In genomic region chr6:106628658-106629102, GRCh38 we compare ENCODE assay signal across 8 cellular contexts. TPM values are rescaled to one million over a fixed set of nuclear protein-coding genes. Genes with fewer than 3 reads are reported as not detected.
DNase-seq lines count a peak whose midpoint lies in the region; ATAC-seq and TF ChIP-seq lines count a peak whose summit lies in the region.

No MANE protein-coding gene starts in this region.

- 31 to 34% (median 32%) methylated on average over 7 of the region's 7 CpGs for WGBS in adrenal gland, 4 donors

- H3K9me3 Mint-ChIP-seq in activated T-cell treated with anti-CD3 and anti-CD28 coated beads, Interleukin-2, amount 50 U/mL, for 4 hours, result no peaks in the 10 kb centered on the region

- peak; percentile 12 to 16 for ATAC-seq in activated T-cell treated with anti-CD3 and anti-CD28 coated beads, Interleukin-2, amount 50 U/mL, for 4 hours
- ATAC-seq in HG03442 (IDR thresholded peaks at IDR 0.05; ENCODE audit: unreplicated experiment), result peak; percentile 2
- ATAC-seq in HG03457 (IDR thresholded peaks at IDR 0.05; ENCODE audit: unreplicated experiment), result no peak

- peak overlapping the region; percentile 43 to 90 (median 81) for H3K27ac ChIP-seq in adrenal gland

- intact Hi-C loops in adrenal gland (cut with DNase I), result no loop called here

- H3K4me1 ChIP-seq in adrenal gland (replicated peaks in 1 of 2), result peaks cover 7 to 27% of the 10 kb centered on the region in 2 donors

- no peaks in the 10 kb centered on the region for H3K27me3 ChIP-seq in adrenal gland

- DNase-seq in activated T-cell treated with anti-CD3 and anti-CD28 coated beads, Interleukin-2, amount 50 U/mL, for 4 hours, result no peak
- no peak for DNase-seq in activated T-cell treated with anti-CD3 and anti-CD28 coated beads for 4 hours
- DNase-seq in adrenal gland, result no peak
- peak; percentile 32 for DNase-seq in kidney glomerular epithelial cell (lab: John Stamatoyannopoulos, UW)
- DNase-seq in superior temporal gyrus (ENCODE audit: extremely low spot score), result peak; percentile 61
- DNase-seq in central memory CD4-positive, alpha-beta T cell, result no peak

- no peak for TF ChIP-seq CTCF in adrenal gland (IDR thresholded peaks at IDR 0.05)

- no peaks in the 10 kb centered on the region for H3K36me3 ChIP-seq in adrenal gland (replicated peaks in 1 of 2)

- no peak for TF ChIP-seq POLR2A in adrenal gland (IDR thresholded peaks at IDR 0.05)

- peak overlapping the region in 2 of 4 donors; percentile 86 to 88 for H3K4me3 ChIP-seq in adrenal gland

- peak overlapping the region; percentile 98 for H3K4me3 Mint-ChIP-seq in activated T-cell treated with anti-CD3 and anti-CD28 coated beads, Interleukin-2, amount 50 U/mL, for 4 hours

- peaks cover 30% of the 10 kb centered on the region for H3K4me1 Mint-ChIP-seq in activated T-cell treated with anti-CD3 and anti-CD28 coated beads, Interleukin-2, amount 50 U/mL, for 4 hours (ENCODE audit: low read depth)

- H3K9me3 ChIP-seq in adrenal gland (replicated peaks in 1 of 3), result no peaks in the 10 kb centered on the region

- H3K36me3 Mint-ChIP-seq in activated T-cell treated with anti-CD3 and anti-CD28 coated beads, Interleukin-2, amount 50 U/mL, for 4 hours (ENCODE audit: insufficient read depth), result peaks cover 7% of the 10 kb centered on the region

- H3K27me3 Mint-ChIP-seq in activated T-cell treated with anti-CD3 and anti-CD28 coated beads, Interleukin-2, amount 50 U/mL, for 4 hours (ENCODE audit: low read depth), result no peaks in the 10 kb centered on the region

RNA-seq across cellular contexts. Expression of gene RTN4IP1, which starts 0.6 kb away (rescaled TPM):
- total RNA-seq in activated T-cell treated with anti-CD3 and anti-CD28 coated beads, Interleukin-2, amount 50 U/mL, for 4 hours, result 1 to 10 TPM; 8.4 to 8.6 (median 8.5) TPM
- total RNA-seq in adrenal gland, result 1 to 10 TPM; 1.6 to 10.0 (median 7.4) TPM
- polyA plus RNA-seq in adrenal gland, result 1 to 10 TPM; 6.0 to 8.8 (median 6.5) TPM

RNA-seq across cellular contexts. Expression of gene QRSL1, which starts 0.7 kb away (rescaled TPM):
- total RNA-seq in activated T-cell treated with anti-CD3 and anti-CD28 coated beads, Interleukin-2, amount 50 U/mL, for 4 hours, result 10 to 100 TPM; 20.8 to 22.5 (median 20.9) TPM
- 10 to 100 TPM in 5 of 8 donors, 1 to 10 TPM in 3; 8.5 to 12.7 (median 11.0) TPM for total RNA-seq in adrenal gland
- 10 to 100 TPM in 1 of 3 donors, 1 to 10 TPM in 2; 4.8 to 17.5 (median 5.6) TPM for polyA plus RNA-seq in adrenal gland

Comparison
In these comparisons a context has a peak if more than half of its experiments do, and no peak if none do; other contexts are left out.
1. DNase-seq: peak in kidney glomerular epithelial cell (single experiment) and superior temporal gyrus (single experiment); none in activated T-cell treated with anti-CD3 and anti-CD28 coated beads, Interleukin-2, amount 50 U/mL, for 4 hours (single experiment), activated T-cell treated with anti-CD3 and anti-CD28 coated beads for 4 hours (single experiment), adrenal gland (0 of 7) and central memory CD4-positive, alpha-beta T cell (single experiment).